12 cellular contexts compared by ENCODE assay signal in genomic region chr1:92473781-92474495, GRCh38. TPM values are rescaled to one million over a fixed set of nuclear protein-coding genes. Genes with fewer than 3 reads are reported as not detected.
A peak's percentile ranks its signal among the peaks of the same experiment; 100 is the strongest.
DNase-seq lines count a peak whose midpoint lies in the region; ATAC-seq, FAIRE-seq and TF ChIP-seq lines count a peak whose summit lies in the region.
"Had no signal": no experiment of that assay in that cellular context is flagged by ENCODE, and none has a peak within 500 bp of the region (broad histone marks: within the 10 kb centered on the region; RNA-seq: fewer than 3 reads in every experiment).

No MANE protein-coding gene starts in this region.

- no peak overlapping the region for H2BK120ac ChIP-seq in neuronal stem cell (ENCODE audit: low read depth, low read length)

- CTCF ChIA-PET in GM12878 (lab: Yijun Ruan, JAX), result interaction anchor here (0.7 to 4.2 kb wide), 13 partner anchors 9 to 344 kb away, joined by 3 to 22 read pairs (median 6); partner anchors contain the start of gene GFI1

- H3K18ac ChIP-seq in neuronal stem cell (ENCODE audit: low read length), result no peak overlapping the region

- H3K27ac ChIP-seq in GM12878 (ENCODE audit: control insufficient read depth, insufficient read depth) (no peak overlapping the region), neuronal stem cell (replicated peaks; ENCODE audit: low read length) (no peak overlapping the region)
- H3K27ac ChIP-seq: upper lobe of right lung had no signal

- RAD21 ChIA-PET in GM12878 (lab: Charles Lee; ENCODE audit: unreplicated experiment), result interaction anchor here (0.6 to 5.1 kb wide), 14 partner anchors 8 to 177 kb away, joined by 3 to 69 read pairs (median 6); partner anchors contain the start of gene GFI1

- POLR2A ChIA-PET in GM12878 (lab: Charles Lee), result interaction anchor here (0.9 to 2.4 kb wide), 8 partner anchors 8 to 130 kb away, joined by 3 to 21 read pairs (median 6); partner anchors contain the start of gene GFI1

- no peak overlapping the region for H3K4ac ChIP-seq in neuronal stem cell (ENCODE audit: low read length)

- H3K4me2 ChIP-seq in GM12878 (ENCODE audit: control insufficient read depth, insufficient read depth) (peak overlapping the region; percentile 52), neuronal stem cell (ENCODE audit: insufficient read depth, low read length, poor library complexity, severe bottlenecking) (no peak overlapping the region)

- no peak for TF ChIP-seq CTCF in GM12878 (IDR thresholded peaks at IDR 0.05 in 2 of 3, conservative IDR thresholded peaks at IDR 0.05 in 1 of 3; ENCODE audit: control insufficient read depth in 2 of 3, extremely low read depth in 1 of 3, insufficient read depth in 1 of 3, low read depth in 3 of 3, low read length in 3 of 3)

- no peak overlapping the region for H2BK15ac ChIP-seq in neuronal stem cell (ENCODE audit: low read length)

- TF ChIP-seq RAD21 in GM12878 (IDR thresholded peaks at IDR 0.05; ENCODE audit: insufficient read depth, low read depth, low read length), result no peak

- H3K36me3 ChIP-seq in GM12878 (ENCODE audit: control insufficient read depth in 2 of 2, insufficient read depth in 2 of 2, low read length in 1 of 2), result peaks cover 0 to 6% of the 10 kb centered on the region in 2 experiments; a peak in 2 of 4 replicates
- no peaks in the 10 kb centered on the region for H3K36me3 ChIP-seq in neuronal stem cell (replicated peaks in 1 of 2; ENCODE audit: control insufficient read depth in 2 of 2, insufficient read depth in 2 of 2, low read length in 2 of 2)
- H3K36me3 ChIP-seq: upper lobe of right lung had no signal

- H3K23ac ChIP-seq in neuronal stem cell (ENCODE audit: low read depth, low read length, poor library complexity), result no peak overlapping the region

- H4K91ac ChIP-seq in neuronal stem cell (ENCODE audit: low read depth, low read length, poor library complexity), result no peak overlapping the region

- peak; percentile 66 for ATAC-seq in GM18502 (IDR thresholded peaks at IDR 0.05; ENCODE audit: poor library complexity, unreplicated experiment)
- peak; percentile 56 for ATAC-seq in GM19455 (IDR thresholded peaks at IDR 0.05; ENCODE audit: unreplicated experiment)
- ATAC-seq in HG03139 (IDR thresholded peaks at IDR 0.05; ENCODE audit: unreplicated experiment), result peak; percentile 43
- peak; percentile 81 for ATAC-seq in GM12878
- ATAC-seq: upper lobe of right lung had no signal

- H4K20me1 ChIP-seq in GM12878 (ENCODE audit: control insufficient read depth, insufficient read depth), result no peaks in the 10 kb centered on the region

- H3K27me3 ChIP-seq in GM12878 (replicated peaks in 1 of 2; ENCODE audit: control insufficient read depth in 2 of 2, insufficient read depth in 2 of 2, low read length in 1 of 2), result no peaks in the 10 kb centered on the region
- H3K27me3 ChIP-seq in neuronal stem cell (ENCODE audit: control insufficient read depth in 3 of 3, insufficient read depth in 3 of 3, low read depth in 1 of 3, low read length in 3 of 3), result peaks cover 0 to 69% (median 14%) of the 10 kb centered on the region in 3 experiments
- H3K27me3 ChIP-seq: upper lobe of right lung had no signal

- no peaks in the 10 kb centered on the region for H3K79me2 ChIP-seq in GM12878 (ENCODE audit: control insufficient read depth, insufficient read depth, low read length)

- intact Hi-C loops in GM12878 (cut with micrococcal nuclease; ENCODE audit: unreplicated experiment), result no loop called here

- no peak overlapping the region for H3K4me3 ChIP-seq in GM12878
- no peak overlapping the region for H3K4me3 ChIP-seq in neuronal stem cell (ENCODE audit: low read length in 2 of 2)
- H3K4me3 ChIP-seq: upper lobe of right lung had no signal

- peak; percentile 54 for FAIRE-seq in GM12878 (lab: Jason Lieb, UNC)
- FAIRE-seq: G401.6 had no signal

- peak overlapping the region; percentile 57 for H2AFZ ChIP-seq in GM12878 (ENCODE audit: control insufficient read depth, low read depth, low read length)
- H2AFZ ChIP-seq in neuronal stem cell (ENCODE audit: low read length), result no peak overlapping the region

- SMC1A ChIA-PET in GM12878 (lab: Charles Lee; ENCODE audit: uncharacterized antibody, unreplicated experiment), result interaction anchor here (0.6 to 2.9 kb wide), 16 partner anchors 9 to 163 kb away, joined by 3 to 41 read pairs (median 6); partner anchors contain the start of gene GFI1

- TF ChIP-seq EP300 in GM12878 (IDR thresholded peaks at IDR 0.05; ENCODE audit: borderline replicate concordance in 1 of 2, control insufficient read depth in 1 of 2, low read depth in 2 of 2, low read length in 2 of 2), result peak; percentile 49 to 69; a peak in 1 of 4 replicates

- H2BK12ac ChIP-seq in neuronal stem cell (ENCODE audit: low read length), result no peak overlapping the region

- H3K14ac ChIP-seq in neuronal stem cell (ENCODE audit: low read length), result no peak overlapping the region

- no peak overlapping the region for H2BK5ac ChIP-seq in neuronal stem cell (ENCODE audit: low read length)

- WGBS in GM12878 (ENCODE audit: insufficient coverage, insufficient replicate concordance, low lambda C conversion rate, missing lambda C conversion rate), result 19% methylated on average over 5 of the region's 5 CpGs
- no CpG with 5 or more reads among the region's 5 CpGs for WGBS in neuronal stem cell (ENCODE audit: extremely low coverage in 2 of 2, insufficient read length in 2 of 2, insufficient replicate concordance in 1 of 2), 2 donors

- TF ChIP-seq POLR2A in GM12878 (IDR thresholded peaks at IDR 0.05; ENCODE audit: low read depth, low read length), result no peak
- no peak for TF ChIP-seq POLR2A in erythroblast (IDR thresholded peaks at IDR 0.05; ENCODE audit: low read length)

- BruUV-seq in GM12878 (replicated peaks; lab: Mats Ljungman, UMichigan), result no TSS peak

- H2AK5ac ChIP-seq in neuronal stem cell (ENCODE audit: low read depth, low read length), result no peak overlapping the region

- H3K9me3 ChIP-seq in GM12878 (replicated peaks; ENCODE audit: control insufficient read depth, insufficient read depth, low read length), result no peaks in the 10 kb centered on the region
- no peaks in the 10 kb centered on the region for H3K9me3 ChIP-seq in neuronal stem cell (replicated peaks in 1 of 2; ENCODE audit: control insufficient read depth in 2 of 2, insufficient read depth in 1 of 2, low read depth in 1 of 2, low read length in 2 of 2)
- H3K9me3 ChIP-seq: upper lobe of right lung had no signal

- H3K79me1 ChIP-seq in neuronal stem cell (ENCODE audit: low read depth, low read length), result no peaks in the 10 kb centered on the region

- H3K9ac ChIP-seq in GM12878 (ENCODE audit: control insufficient read depth, insufficient read depth, low read length) (no peak overlapping the region), neuronal stem cell (ENCODE audit: low read depth, low read length, poor library complexity) (no peak overlapping the region)

- H3K4me1 ChIP-seq in GM12878 (ENCODE audit: control insufficient read depth, insufficient read depth, low read length) (peaks cover 31% of the 10 kb centered on the region), neuronal stem cell (ENCODE audit: control insufficient read depth in 2 of 2, insufficient read depth in 1 of 2, low read depth in 1 of 2, low read length in 2 of 2) (no peaks in the 10 kb centered on the region)
- H3K4me1 ChIP-seq: upper lobe of right lung had no signal

- in situ Hi-C loops in GM12878 (cut with MboI), result no loop called here

- no peak for DNase-seq in GM12878 (ENCODE audit: low read depth, low spot score)
- no peak for DNase-seq in erythroblast (lab: John Stamatoyannopoulos, UW)
- DNase-seq in neuronal stem cell (ENCODE audit: low spot score), result no peak
- no peak for DNase-seq in HCEC 1CT
- DNase-seq in NCI-H1092 treated with DMSO at 0.1 percent for 48 hours (lab: John Stamatoyannopoulos, UW), result no peak
- DNase-seq: aorta, T-helper 9 cell, upper lobe of right lung had no signal

- H4K8ac ChIP-seq in neuronal stem cell (ENCODE audit: low read depth, low read length), result no peak overlapping the region

TF ChIP-seq in GM12878, 131 proteins besides CTCF, POLR2A, EP300 and RAD21 (continues in another document):
- no peak for TF ChIP-seq CEBPB (IDR thresholded peaks at IDR 0.05; ENCODE audit: borderline replicate concordance in 1 of 2, low read depth in 2 of 2, low read length in 2 of 2)
- TF ChIP-seq ATF7 (IDR thresholded peaks at IDR 0.05; ENCODE audit: low read depth), result 0 out of 2 replicates have a peak, but pooled peaks have one; percentile 24
- TF ChIP-seq PML (IDR thresholded peaks at IDR 0.05; ENCODE audit: low read length), result peak; percentile 62; the same call in 1 of the 2 replicates
- no peak for TF ChIP-seq TCF7 (IDR thresholded peaks at IDR 0.05; ENCODE audit: borderline replicate concordance)
- 0 out of 2 replicates have a peak, but pooled peaks have one; percentile 21 for TF ChIP-seq CREM (IDR thresholded peaks at IDR 0.05; ENCODE audit: low read depth)
- TF ChIP-seq ZNF384 (IDR thresholded peaks at IDR 0.05; ENCODE audit: borderline replicate concordance, low read depth, low read length), result no peak; the same call in 1 of the 2 replicates

RNA-seq across cellular contexts. Expression of gene GFI1, which starts 12.8 kb away (rescaled TPM):
- 32.5 and 37.0 TPM in 2 replicates for total RNA-seq in GM12878 (2013; cell fraction: nucleolus; rRNA removed)
- total RNA-seq in GM12878 (2014; rRNA removed) (11.2 and 11.9 TPM in 2 replicates), GM12878 (2014; rRNA removed; fragmentation: Illumina TruSeq; extraction: Trizol) (7.1 and 7.3 TPM in 2 replicates), GM12878 (2021) (12.4 and 13.0 TPM in 2 replicates)
- 3.1 TPM for polyA plus RNA-seq in GM12878 (2011; ENCODE audit: low read depth)
- polyA plus RNA-seq in GM12878 (2011; rRNA removed) (14.1 and 18.3 TPM in 2 replicates), GM12878 (2014; fragmentation: Illumina TruSeq; extraction: Trizol) (6.9 and 7.1 TPM in 2 replicates), GM12878 (2014; fragmentation: Nextera tagmentation; extraction: Ambion mirVana) (1 to 10 TPM; 1.8 to 2.2 TPM), GM12878 (2014; rRNA removed) (9.5 and 11.6 TPM in 2 replicates), GM12878 (2016; fragmentation: Nextera tagmentation; extraction: Ambion mirVana) (1 to 10 TPM; 6.0 to 7.5 TPM)
- 19.1 and 25.6 TPM in 2 replicates for polyA plus RNA-seq in GM12878 (2011; cell fraction: cytosol; rRNA removed)
- polyA plus RNA-seq in GM12878 (2011; cell fraction: nucleus; rRNA removed), result 71.3 and 78.7 TPM in 2 replicates
- 3.7 and 5.5 TPM in 2 replicates for polyA plus RNA-seq in GM12878 (2012)
- polyA minus RNA-seq in GM12878 (2011; rRNA and poly(A)+ RNA removed), result 23.6 and 29.8 TPM in 2 replicates
- polyA minus RNA-seq in GM12878 (2011; cell fraction: cytosol; rRNA and poly(A)+ RNA removed), result 10.5 and 13.4 TPM in 2 replicates
- polyA minus RNA-seq in GM12878 (2011; cell fraction: nucleus; rRNA and poly(A)+ RNA removed), result 25.0 and 43.4 TPM in 2 replicates
- 0.06 TPM for polyA plus RNA-seq in neuronal stem cell (2013, experiment 1 of 2)
- polyA plus RNA-seq in neuronal stem cell (2013, experiment 2 of 2), result 0.10 TPM
